Comparison of ENCODE assay signal across 16 cellular contexts in genomic region chr5:96026334-96027065, GRCh38.
DNase-seq lines count a peak whose midpoint lies in the region; ATAC-seq, FAIRE-seq and TF ChIP-seq lines count a peak whose summit lies in the region.
"Had no signal": no experiment of that assay in that cellular context is flagged by ENCODE, and none has a peak within 500 bp of the region (broad histone marks: within the 10 kb centered on the region; RNA-seq: fewer than 3 reads in every experiment).

No MANE protein-coding gene starts in this region.

- H3K4me1 Mint-ChIP-seq in type B pancreatic cell (ENCODE audit: unreplicated experiment) = no peaks in the 10 kb centered on the region
- H3K4me1 Mint-ChIP-seq: central memory CD8-positive, alpha-beta T cell had no signal

- BruUV-seq in PC-3 (replicated peaks; lab: Mats Ljungman, UMichigan) = TSS peak; percentile 58

- H3K79me2 ChIP-seq in PC-3 (ENCODE audit: low read length) = no peaks in the 10 kb centered on the region

- no peak overlapping the region for H3K4me3 Mint-ChIP-seq in type B pancreatic cell
- H3K4me3 Mint-ChIP-seq: central memory CD8-positive, alpha-beta T cell had no signal

- peak overlapping the region; percentile 80 for H3K27ac ChIP-seq in PC-3 (ENCODE audit: low read length)
- H3K27ac ChIP-seq: BLaER1 treated with 17β-estradiol and CSF1 and Interleukin-3, amounts not matched to agents 10 nM and 100 nM; Peyer's patch; psoas muscle had no signal

- ATAC-seq in PC-3 (peak; percentile 84), HG03457 (IDR thresholded peaks at IDR 0.05; ENCODE audit: unreplicated experiment) (no peak)
- ATAC-seq: psoas muscle had no signal

- no peak for TF ChIP-seq CTCF in PC-3 (conservative IDR thresholded peaks at IDR 0.05; ENCODE audit: low read depth, low read length)
- no peak for TF ChIP-seq CTCF in cardiac fibroblast (IDR thresholded peaks at IDR 0.05; ENCODE audit: low read depth, low read length)
- no peak for TF ChIP-seq CTCF in type B pancreatic cell (conservative IDR thresholded peaks at IDR 0.05)

- peaks cover 61% of the 10 kb centered on the region for H3K4me1 ChIP-seq in PC-3 (ENCODE audit: insufficient read depth, low read length)
- H3K4me1 ChIP-seq: Peyer's patch, psoas muscle had no signal

- peak overlapping the region; percentile 2; the same call in 1 of the 2 replicates for H3K4me3 ChIP-seq in PC-3 (ENCODE audit: low read length)
- no peak overlapping the region for H3K4me3 ChIP-seq in cardiac fibroblast (replicated peaks in 1 of 2; ENCODE audit: low read depth in 2 of 2, low read length in 2 of 2)
- H3K4me3 ChIP-seq: BLaER1 treated with 17β-estradiol and CSF1 and Interleukin-3, amounts not matched to agents 10 nM and 100 nM; Peyer's patch; psoas muscle had no signal

- intact Hi-C loops in PC-3 (cut with micrococcal nuclease) = loop anchor here (2.0 to 5.0 kb wide), 3 partner anchors 41 to 311 kb away; no protein-coding TSS in a partner anchor

- FAIRE-seq in GM12892 (lab: Jason Lieb, UNC) = no peak

- no peaks in the 10 kb centered on the region for H3F3A ChIP-seq in PC-3 (ENCODE audit: low read length, unreplicated experiment)

- peak overlapping the region; percentile 70 for H3K4me2 ChIP-seq in PC-3 (ENCODE audit: low read length)
- H3K4me2 ChIP-seq: BLaER1 treated with 17β-estradiol and CSF1 and Interleukin-3, amounts not matched to agents 10 nM and 100 nM had no signal

- H3K36me3 Mint-ChIP-seq in type B pancreatic cell = no peaks in the 10 kb centered on the region

- CTCF ChIA-PET in PC-3 (lab: Charles Lee) = no interaction called here

- no peaks in the 10 kb centered on the region for H3K36me3 ChIP-seq in PC-3 (ENCODE audit: low read depth, low read length)
- H3K36me3 ChIP-seq: BLaER1 treated with 17β-estradiol and CSF1 and Interleukin-3, amounts not matched to agents 10 nM and 100 nM; Peyer's patch had no signal

- no peaks in the 10 kb centered on the region for H3K9me3 Mint-ChIP-seq in type B pancreatic cell
- H3K9me3 Mint-ChIP-seq: central memory CD8-positive, alpha-beta T cell had no signal

- H3K27me3 Mint-ChIP-seq in type B pancreatic cell = no peaks in the 10 kb centered on the region
- H3K27me3 Mint-ChIP-seq: central memory CD8-positive, alpha-beta T cell had no signal

- H4K20me1 ChIP-seq in PC-3 (ENCODE audit: low read length) = no peaks in the 10 kb centered on the region
- H4K20me1 ChIP-seq: BLaER1 treated with 17β-estradiol and CSF1 and Interleukin-3, amounts not matched to agents 10 nM and 100 nM had no signal

- DNase-seq in Daoy (ENCODE audit: low read depth) = peak; percentile 60
- peak; percentile 82 for DNase-seq in PC-3
- DNase-seq in cardiac fibroblast (ENCODE audit: low read depth in 2 of 2) = peak; percentile 45 to 78
- peak; percentile 37 for DNase-seq in myocyte (ENCODE audit: low read depth)
- no peak for DNase-seq in activated naive CD4-positive, alpha-beta T cell (lab: John Stamatoyannopoulos, UW)
- DNase-seq in GM12892 (ENCODE audit: insufficient read length) = no peak
- no peak for DNase-seq in type B pancreatic cell (ENCODE audit: extremely low spot score, unreplicated experiment)
- DNase-seq: activated CD4-positive, alpha-beta T cell treated with anti-CD3 and anti-CD28 coated beads, Interleukin-2, amount 50 U/mL, for 48 hours; H7; NCI-H2227 treated with DMSO at 0.1 percent for 48 hours; Peyer's patch; psoas muscle; T-helper 9 cell had no signal

- H3K9ac ChIP-seq in PC-3 (ENCODE audit: low read length) = peak overlapping the region; percentile 7; the same call in 1 of the 2 replicates
- H3K9ac ChIP-seq: BLaER1 treated with 17β-estradiol and CSF1 and Interleukin-3, amounts not matched to agents 10 nM and 100 nM had no signal

- no peak for TF ChIP-seq POLR2A in GM12892 (IDR thresholded peaks at IDR 0.05; ENCODE audit: low read depth, low read length)

- H3K9me2 ChIP-seq in PC-3 (replicated peaks; ENCODE audit: low read length) = no peaks in the 10 kb centered on the region

- H3K27ac Mint-ChIP-seq in type B pancreatic cell = no peak overlapping the region

- no peaks in the 10 kb centered on the region for H3K9me3 ChIP-seq in PC-3 (ENCODE audit: low read length)
- H3K9me3 ChIP-seq: BLaER1 treated with 17β-estradiol and CSF1 and Interleukin-3, amounts not matched to agents 10 nM and 100 nM; Peyer's patch; psoas muscle had no signal

- POLR2A ChIA-PET in PC-3 (lab: Charles Lee; ENCODE audit: unreplicated experiment) = no interaction called here

- no peaks in the 10 kb centered on the region for H3K27me3 ChIP-seq in PC-3 (ENCODE audit: low read length)
- H3K27me3 ChIP-seq: BLaER1 treated with 17β-estradiol and CSF1 and Interleukin-3, amounts not matched to agents 10 nM and 100 nM; Peyer's patch had no signal

- H2AFZ ChIP-seq in PC-3 (ENCODE audit: low read length) = peak overlapping the region; percentile 52; the same call in 1 of the 2 replicates

Comparison
In these comparisons a context has a peak if more than half of its experiments do, and no peak if none do; other contexts are left out.
1. DNase-seq: peak in Daoy (single experiment), PC-3 (single experiment), cardiac fibroblast (2 of 2) and myocyte (single experiment); none in activated naive CD4-positive, alpha-beta T cell (0 of 4), GM12892 (single experiment) and type B pancreatic cell (single experiment).